ENCODE assay signal across 20 cellular contexts in the genomic region with DNA sequence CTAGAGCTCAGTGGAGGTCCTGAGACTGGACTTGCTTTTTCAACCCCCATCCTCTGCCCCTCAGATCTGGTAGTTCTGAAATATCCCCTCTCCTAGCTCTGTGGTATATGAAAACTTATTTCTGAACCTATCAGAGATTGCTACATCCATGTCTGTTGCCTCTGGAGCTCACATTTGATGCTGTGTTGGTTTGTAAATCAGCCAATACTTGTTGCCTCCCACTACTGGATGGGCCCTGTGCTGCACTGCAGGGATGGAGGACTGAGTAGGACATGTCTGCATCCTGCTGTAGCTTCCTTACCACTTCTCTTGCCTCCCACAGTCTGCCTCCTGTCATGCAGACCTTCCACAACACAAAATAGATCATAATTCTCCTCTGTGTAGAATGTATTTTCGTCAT. TPM values are rescaled to one million over a fixed set of nuclear protein-coding genes. Genes with fewer than 3 reads are reported as not detected.
"Had no signal": no experiment of that assay in that cellular context is flagged by ENCODE, and none has a peak within 500 bp of the region (broad histone marks: within the 10 kb centered on the region; RNA-seq: fewer than 3 reads in every experiment).

No MANE protein-coding gene starts in this region.

- H3K9me3 ChIP-seq: heart right ventricle, sigmoid colon, upper lobe of left lung had no signal

- DNase-seq: activated CD4-positive, alpha-beta T cell treated with anti-CD3 and anti-CD28 coated beads for 36 hours; activated CD8-positive, alpha-beta memory T cell treated with anti-CD3 and anti-CD28 coated beads, Interleukin-2, amount 50 U/mL, for 48 hours; activated CD8-positive, alpha-beta T cell treated with anti-CD3 and anti-CD28 coated beads for 36 hours; activated naive CD8-positive, alpha-beta T cell treated with anti-CD3 and anti-CD28 coated beads, Interleukin-2, amount 10 ng/mL, durations not matched to agents 7 days and 5 days; caudate nucleus; effector memory CD4-positive, alpha-beta T cell; heart right ventricle; islet precursor cell; occipital lobe; sigmoid colon; stimulated activated CD4-positive, alpha-beta T cell treated with anti-CD3 and anti-CD28 coated beads, Interleukin-2, amount 100 ng/mL, for 48 hours; stimulated activated naive CD4-positive, alpha-beta T cell treated with Interleukin-2 at 50 U/mL for 16 hours; T-cell; upper lobe of left lung had no signal

- H3K4me3 ChIP-seq: coronary artery, heart right ventricle, sigmoid colon, upper lobe of left lung had no signal

- H3K27me3 ChIP-seq: heart right ventricle, sigmoid colon, upper lobe of left lung had no signal

- ATAC-seq: activated CD4-positive, alpha-beta T cell treated with anti-CD3 and anti-CD28 coated beads for 36 hours; activated CD8-positive, alpha-beta T cell treated with anti-CD3 and anti-CD28 coated beads for 36 hours; left lobe of liver; natural killer cell treated with Interleukin-12 subunit alpha and Interleukin-12 subunit beta and Interleukin-15 and Interleukin-18, amount 100 ng/mL, for 72 hours; T-cell had no signal

- H3K36me3 ChIP-seq: sigmoid colon, upper lobe of left lung had no signal

- H3K27ac ChIP-seq: epithelial cell of prostate, heart right ventricle, VCaP had no signal

- H3K4me1 ChIP-seq: sigmoid colon, upper lobe of left lung had no signal

RNA-seq across cellular contexts. Expression of a gene that starts 5.2 kb away (rescaled TPM):
- total RNA-seq: activated CD4-positive, alpha-beta T cell treated with anti-CD3 and anti-CD28 coated beads for 36 hours; activated CD8-positive, alpha-beta T cell treated with anti-CD3 and anti-CD28 coated beads for 36 hours; activated naive CD8-positive, alpha-beta T cell treated with anti-CD3 and anti-CD28 coated beads, Interleukin-2, amount 10 ng/mL, durations not matched to agents 7 days and 5 days; natural killer cell treated with Interleukin-12 subunit alpha and Interleukin-12 subunit beta and Interleukin-15 and Interleukin-18, amount 100 ng/mL, for 72 hours; pulmonary artery endothelial cell had no signal
